8 cellular contexts compared by ENCODE assay signal in the genomic region with DNA sequence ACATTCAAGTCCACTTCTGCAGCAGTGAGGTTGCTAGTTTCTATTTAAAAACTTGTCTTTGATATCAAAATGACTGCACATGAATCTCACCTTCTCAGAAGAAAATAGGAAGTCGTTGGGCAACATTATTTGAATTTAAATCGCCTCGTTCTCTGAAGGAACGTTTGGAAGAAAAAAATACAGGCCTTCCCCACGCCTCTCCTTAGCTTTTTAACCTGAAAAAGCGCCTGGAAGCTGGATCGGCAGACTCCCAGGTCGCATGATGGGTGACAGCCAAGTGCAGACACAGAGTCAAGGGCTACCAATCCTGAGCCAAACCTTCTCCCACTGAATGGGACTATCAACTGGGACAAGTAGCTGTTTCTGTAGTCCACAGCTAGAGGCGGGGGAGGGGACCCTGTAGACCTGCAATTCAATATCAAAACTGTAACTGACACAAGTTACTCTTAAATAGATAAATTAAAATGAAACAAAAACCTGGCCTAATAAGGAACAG. TPM values are rescaled to one million over a fixed set of nuclear protein-coding genes. Genes with fewer than 3 reads are reported as not detected.
DNase-seq lines count a peak whose midpoint lies in the region; ATAC-seq and TF ChIP-seq lines count a peak whose summit lies in the region.

No MANE protein-coding gene starts in this region.

- intact Hi-C loops in activated T-helper 2 cell treated with anti-CD3 and anti-CD28 coated beads, Interferon-gamma antibody, Interleukin-2, Interleukin-4, amounts not matched to agents 10 μg/mL and 5 μg/mL and 100 μg/mL, durations not matched to agents 14 hours and 24 hours and 36 hours (cut with micrococcal nuclease) = loop anchor here (1.0 to 10.0 kb wide), 9 partner anchors 9 to 212 kb away; a partner anchor contains a TSS
- intact Hi-C loops in posterior vena cava (cut with DNase I) = loop anchor here in 1 of 2 donors (5.0 kb wide), 3 partner anchors 40 to 210 kb away; no protein-coding TSS in a partner anchor

- DNase-seq in T-helper 2 cell treated with Interferon-gamma antibody and Interleukin-4, amounts not matched to agents 5 μg/mL and 100 μg/mL, for 36 hours (ENCODE audit: low spot score) = no peak
- DNase-seq in T-helper 2 cell (no peak), immature natural killer cell (no peak), suprapubic skin (ENCODE audit: low spot score in 2 of 2) (peak in 1 of 2 donors; percentile 66), putamen (ENCODE audit: low spot score) (no peak), posterior vena cava (ENCODE audit: low spot score) (no peak)
- DNase-seq in activated T-helper 2 cell treated with anti-CD3 and anti-CD28 coated beads, Interferon-gamma antibody, Interleukin-2, Interleukin-4, amounts not matched to agents 10 μg/mL and 5 μg/mL and 100 μg/mL, durations not matched to agents 14 hours and 24 hours and 36 hours (ENCODE audit: low spot score) = no peak

- peaks cover 47% of the 10 kb centered on the region for H3K4me1 Mint-ChIP-seq in T-helper 2 cell treated with Interferon-gamma antibody and Interleukin-4, amounts not matched to agents 5 μg/mL and 100 μg/mL, for 36 hours (ENCODE audit: low read depth)
- peaks cover 49% of the 10 kb centered on the region for H3K4me1 Mint-ChIP-seq in activated T-helper 2 cell treated with anti-CD3 and anti-CD28 coated beads, Interferon-gamma antibody, Interleukin-2, Interleukin-4, amounts not matched to agents 10 μg/mL and 5 μg/mL and 100 μg/mL, durations not matched to agents 14 hours and 24 hours and 36 hours (ENCODE audit: low read depth)
- peaks cover 69 to 74% of the 10 kb centered on the region in 2 donors for H3K4me1 Mint-ChIP-seq in immature natural killer cell

- H3K4me3 Mint-ChIP-seq in T-helper 2 cell treated with Interferon-gamma antibody and Interleukin-4, amounts not matched to agents 5 μg/mL and 100 μg/mL, for 36 hours = peak overlapping the region; percentile 98
- H3K4me3 Mint-ChIP-seq in activated T-helper 2 cell treated with anti-CD3 and anti-CD28 coated beads, Interferon-gamma antibody, Interleukin-2, Interleukin-4, amounts not matched to agents 10 μg/mL and 5 μg/mL and 100 μg/mL, durations not matched to agents 14 hours and 24 hours and 36 hours (ENCODE audit: low read depth) = peak overlapping the region; percentile 98
- H3K4me3 Mint-ChIP-seq in immature natural killer cell = peak overlapping the region; percentile 93 to 99 (median 96)

- H3K4me3 ChIP-seq in suprapubic skin = peak overlapping the region; percentile 90

- no peak overlapping the region for H3K27ac Mint-ChIP-seq in T-helper 2 cell treated with Interferon-gamma antibody and Interleukin-4, amounts not matched to agents 5 μg/mL and 100 μg/mL, for 36 hours
- H3K27ac Mint-ChIP-seq in activated T-helper 2 cell treated with anti-CD3 and anti-CD28 coated beads, Interferon-gamma antibody, Interleukin-2, Interleukin-4, amounts not matched to agents 10 μg/mL and 5 μg/mL and 100 μg/mL, durations not matched to agents 14 hours and 24 hours and 36 hours = no peak overlapping the region
- peak overlapping the region; percentile 95 to 99 (median 96) for H3K27ac Mint-ChIP-seq in immature natural killer cell

- peaks cover 85% of the 10 kb centered on the region for H3K4me1 ChIP-seq in suprapubic skin

- no peaks in the 10 kb centered on the region for H3K9me3 ChIP-seq in suprapubic skin

- H3K9me3 Mint-ChIP-seq in T-helper 2 cell treated with Interferon-gamma antibody and Interleukin-4, amounts not matched to agents 5 μg/mL and 100 μg/mL, for 36 hours = no peaks in the 10 kb centered on the region
- no peaks in the 10 kb centered on the region for H3K9me3 Mint-ChIP-seq in activated T-helper 2 cell treated with anti-CD3 and anti-CD28 coated beads, Interferon-gamma antibody, Interleukin-2, Interleukin-4, amounts not matched to agents 10 μg/mL and 5 μg/mL and 100 μg/mL, durations not matched to agents 14 hours and 24 hours and 36 hours
- no peaks in the 10 kb centered on the region for H3K9me3 Mint-ChIP-seq in immature natural killer cell

- H3K36me3 Mint-ChIP-seq in T-helper 2 cell treated with Interferon-gamma antibody and Interleukin-4, amounts not matched to agents 5 μg/mL and 100 μg/mL, for 36 hours (ENCODE audit: low read depth) = peaks cover 10% of the 10 kb centered on the region
- peaks cover 41% of the 10 kb centered on the region for H3K36me3 Mint-ChIP-seq in activated T-helper 2 cell treated with anti-CD3 and anti-CD28 coated beads, Interferon-gamma antibody, Interleukin-2, Interleukin-4, amounts not matched to agents 10 μg/mL and 5 μg/mL and 100 μg/mL, durations not matched to agents 14 hours and 24 hours and 36 hours (ENCODE audit: low read depth)
- H3K36me3 Mint-ChIP-seq in immature natural killer cell = no peaks in the 10 kb centered on the region

- no peak for ATAC-seq in esophagus mucosa

- no peak for TF ChIP-seq CTCF in suprapubic skin (IDR thresholded peaks at IDR 0.05)

- WGBS in suprapubic skin = 37% methylated on average over 9 of the region's 9 CpGs

- H3K27me3 ChIP-seq in suprapubic skin = no peaks in the 10 kb centered on the region

- H3K36me3 ChIP-seq in suprapubic skin = no peaks in the 10 kb centered on the region

- peak overlapping the region; percentile 95 for H3K27ac ChIP-seq in suprapubic skin

- TF ChIP-seq EP300 in suprapubic skin (IDR thresholded peaks at IDR 0.05) = no peak

- H3K27me3 Mint-ChIP-seq in T-helper 2 cell treated with Interferon-gamma antibody and Interleukin-4, amounts not matched to agents 5 μg/mL and 100 μg/mL, for 36 hours (ENCODE audit: low read depth) = peaks cover 14% of the 10 kb centered on the region
- peaks cover 6% of the 10 kb centered on the region for H3K27me3 Mint-ChIP-seq in activated T-helper 2 cell treated with anti-CD3 and anti-CD28 coated beads, Interferon-gamma antibody, Interleukin-2, Interleukin-4, amounts not matched to agents 10 μg/mL and 5 μg/mL and 100 μg/mL, durations not matched to agents 14 hours and 24 hours and 36 hours (ENCODE audit: low read depth)
- H3K27me3 Mint-ChIP-seq in immature natural killer cell (ENCODE audit: low read depth in 3 of 3) = peaks cover 16 to 40% (median 32%) of the 10 kb centered on the region in 3 donors

- TF ChIP-seq POLR2A in suprapubic skin (IDR thresholded peaks at IDR 0.05) = no peak

RNA-seq across cellular contexts. Expression of a gene that starts 2.2 kb away (rescaled TPM):
- total RNA-seq in activated T-helper 2 cell treated with anti-CD3 and anti-CD28 coated beads, Interferon-gamma antibody, Interleukin-2, Interleukin-4, amounts not matched to agents 10 μg/mL and 5 μg/mL and 100 μg/mL, durations not matched to agents 14 hours and 24 hours and 36 hours = 18.1 and 19.3 TPM in 2 replicates
- polyA plus RNA-seq in immature natural killer cell = 10 to 100 TPM; 12.1 to 62.1 (median 23.8) TPM
- 10 to 100 TPM; 63.5 to 75.5 (median 67.3) TPM for total RNA-seq in suprapubic skin
- total RNA-seq in posterior vena cava = 10 to 100 TPM; 15.6 to 21.4 TPM
- total RNA-seq in esophagus mucosa = 24.9 TPM

RNA-seq across cellular contexts. Expression of a gene that starts 49.7 kb away (rescaled TPM):
- total RNA-seq in activated T-helper 2 cell treated with anti-CD3 and anti-CD28 coated beads, Interferon-gamma antibody, Interleukin-2, Interleukin-4, amounts not matched to agents 10 μg/mL and 5 μg/mL and 100 μg/mL, durations not matched to agents 14 hours and 24 hours and 36 hours = 20.9 and 21.0 TPM in 2 replicates
- 10 to 100 TPM; 15.9 to 24.0 (median 18.5) TPM for polyA plus RNA-seq in immature natural killer cell
- 10 to 100 TPM; 11.4 to 23.8 (median 15.3) TPM for total RNA-seq in suprapubic skin
- 10 to 100 TPM; 14.8 to 15.3 TPM for total RNA-seq in posterior vena cava
- total RNA-seq in esophagus mucosa = 10.0 TPM

RNA-seq across cellular contexts. Expression of a gene that starts 59.6 kb away (rescaled TPM):
- 18.6 and 19.5 TPM in 2 replicates for total RNA-seq in activated T-helper 2 cell treated with anti-CD3 and anti-CD28 coated beads, Interferon-gamma antibody, Interleukin-2, Interleukin-4, amounts not matched to agents 10 μg/mL and 5 μg/mL and 100 μg/mL, durations not matched to agents 14 hours and 24 hours and 36 hours
- 10 to 100 TPM in 1 of 3 donors, 1 to 10 TPM in 2; 6.8 to 12.2 (median 8.7) TPM for polyA plus RNA-seq in immature natural killer cell
- total RNA-seq in suprapubic skin (10 to 100 TPM; 12.4 to 17.3 (median 15.7) TPM), posterior vena cava (10 to 100 TPM; 12.4 to 13.0 TPM), esophagus mucosa (11.2 TPM)

Comparison
In these comparisons a context has a peak if more than half of its experiments do, and no peak if none do; other contexts are left out.
1. H3K27ac Mint-ChIP-seq: peak in immature natural killer cell (6 of 6); none in T-helper 2 cell treated with Interferon-gamma antibody and Interleukin-4, amounts not matched to agents 5 μg/mL and 100 μg/mL, for 36 hours (single experiment) and activated T-helper 2 cell treated with anti-CD3 and anti-CD28 coated beads, Interferon-gamma antibody, Interleukin-2, Interleukin-4, amounts not matched to agents 10 μg/mL and 5 μg/mL and 100 μg/mL, durations not matched to agents 14 hours and 24 hours and 36 hours (single experiment).
2. Peak in every context shown above with its lines, with median percentiles within 50 percentile points of each other: H3K4me3 Mint-ChIP-seq.